In genomic region chr17:45441536-45442310, GRCh38 we compare ENCODE assay signal across 2 cellular contexts.
TF ChIP-seq lines count a peak whose summit lies in the region.

No MANE protein-coding gene starts in this region.

TF ChIP-seq in SK-N-SH, 30 proteins besides CTCF, POLR2A, EP300 and RAD21 (continued from another document):
- TF ChIP-seq, protein P1, sequence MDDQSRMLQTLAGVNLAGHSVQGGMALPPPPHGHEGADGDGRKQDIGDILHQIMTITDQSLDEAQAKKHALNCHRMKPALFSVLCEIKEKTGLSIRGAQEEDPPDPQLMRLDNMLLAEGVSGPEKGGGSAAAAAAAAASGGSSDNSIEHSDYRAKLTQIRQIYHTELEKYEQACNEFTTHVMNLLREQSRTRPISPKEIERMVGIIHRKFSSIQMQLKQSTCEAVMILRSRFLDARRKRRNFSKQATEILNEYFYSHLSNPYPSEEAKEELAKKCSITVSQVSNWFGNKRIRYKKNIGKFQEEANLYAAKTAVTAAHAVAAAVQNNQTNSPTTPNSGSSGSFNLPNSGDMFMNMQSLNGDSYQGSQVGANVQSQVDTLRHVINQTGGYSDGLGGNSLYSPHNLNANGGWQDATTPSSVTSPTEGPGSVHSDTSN (IDR thresholded peaks at IDR 0.05), result no peak
- TF ChIP-seq JUND (IDR thresholded peaks at IDR 0.05), result no peak
- no peak for TF ChIP-seq USF2 (IDR thresholded peaks at IDR 0.05; ENCODE audit: borderline replicate concordance, low read depth, low read length)

TF ChIP-seq in SK-N-SH treated with all-trans-retinoic acid at 6 μM for 48 hours, 23 proteins besides CTCF, POLR2A, EP300 and RAD21 (continued from another document):
- no peak for TF ChIP-seq TSHZ2 (CRISPR knock-in tag; IDR thresholded peaks at IDR 0.05)
- no peak for TF ChIP-seq GLIS3 (CRISPR knock-in tag; IDR thresholded peaks at IDR 0.05)
- no peak for TF ChIP-seq SNAI2 (CRISPR knock-in tag; IDR thresholded peaks at IDR 0.05)
